ENCODE assay signal across 2 cellular contexts in the genomic region with DNA sequence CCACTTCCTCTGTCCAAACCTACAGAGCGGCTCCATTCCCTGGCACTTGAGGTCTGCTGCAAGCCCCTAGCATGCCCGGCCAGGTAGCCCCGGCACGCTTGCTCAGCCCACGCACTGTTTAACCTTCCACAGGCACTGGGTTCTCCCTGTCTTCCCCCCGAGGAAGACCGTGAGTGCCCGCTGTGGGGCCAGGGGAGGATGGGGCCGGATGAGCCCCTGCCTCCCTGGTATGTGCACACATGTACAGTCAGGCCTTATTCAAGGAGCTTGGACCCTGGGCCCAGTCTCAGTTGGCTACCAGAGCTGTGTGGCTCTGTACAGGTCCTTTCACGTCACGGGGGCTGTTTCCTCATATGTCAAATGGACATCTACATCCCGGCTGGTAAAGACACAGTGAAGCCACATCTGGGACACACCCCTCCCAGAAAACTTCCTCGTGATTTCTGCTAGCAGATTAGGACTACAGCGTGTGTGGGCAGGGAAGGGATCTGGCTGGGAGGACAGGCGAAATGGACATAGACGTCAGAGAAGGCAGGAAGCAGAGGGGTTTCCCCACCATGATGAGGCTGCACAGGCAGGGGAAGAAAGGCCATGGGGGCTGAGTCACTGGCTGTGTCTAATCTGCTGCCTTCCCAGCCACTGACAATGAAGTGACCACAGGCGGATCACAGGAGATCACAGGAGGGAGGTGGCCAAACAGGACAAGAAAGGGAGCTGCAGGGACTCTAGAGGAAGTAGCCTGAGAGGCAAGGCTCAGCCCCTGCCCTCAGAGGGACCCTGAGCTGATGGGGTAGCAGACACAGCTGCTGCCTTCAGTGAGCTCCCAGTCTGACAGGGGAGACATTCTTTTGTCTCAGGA.
TF ChIP-seq lines count a peak whose summit lies in the region.

No MANE protein-coding gene starts in this region.

TF ChIP-seq in endothelial cell of umbilical vein, 7 proteins besides CTCF, POLR2A, EP300 and RAD21 (continued from another document):
- TF ChIP-seq, protein P1, sequence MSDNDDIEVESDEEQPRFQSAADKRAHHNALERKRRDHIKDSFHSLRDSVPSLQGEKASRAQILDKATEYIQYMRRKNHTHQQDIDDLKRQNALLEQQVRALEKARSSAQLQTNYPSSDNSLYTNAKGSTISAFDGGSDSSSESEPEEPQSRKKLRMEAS (IDR thresholded peaks at IDR 0.05; ENCODE audit: insufficient read depth, insufficient read length): no peak
- peak; percentile 80 for TF ChIP-seq FOS (IDR thresholded peaks at IDR 0.05; ENCODE audit: borderline replicate concordance, insufficient read depth, low read length)
- TF ChIP-seq JUN (IDR thresholded peaks at IDR 0.05; ENCODE audit: borderline replicate concordance, insufficient read depth, insufficient read length, low read depth): no peak
TF ChIP-seq in endothelial cell of umbilical vein: peak in this region for 2.

TF ChIP-seq in GM23338, 12 proteins besides CTCF, POLR2A, EP300 and RAD21:
- TF ChIP-seq, protein P2, sequence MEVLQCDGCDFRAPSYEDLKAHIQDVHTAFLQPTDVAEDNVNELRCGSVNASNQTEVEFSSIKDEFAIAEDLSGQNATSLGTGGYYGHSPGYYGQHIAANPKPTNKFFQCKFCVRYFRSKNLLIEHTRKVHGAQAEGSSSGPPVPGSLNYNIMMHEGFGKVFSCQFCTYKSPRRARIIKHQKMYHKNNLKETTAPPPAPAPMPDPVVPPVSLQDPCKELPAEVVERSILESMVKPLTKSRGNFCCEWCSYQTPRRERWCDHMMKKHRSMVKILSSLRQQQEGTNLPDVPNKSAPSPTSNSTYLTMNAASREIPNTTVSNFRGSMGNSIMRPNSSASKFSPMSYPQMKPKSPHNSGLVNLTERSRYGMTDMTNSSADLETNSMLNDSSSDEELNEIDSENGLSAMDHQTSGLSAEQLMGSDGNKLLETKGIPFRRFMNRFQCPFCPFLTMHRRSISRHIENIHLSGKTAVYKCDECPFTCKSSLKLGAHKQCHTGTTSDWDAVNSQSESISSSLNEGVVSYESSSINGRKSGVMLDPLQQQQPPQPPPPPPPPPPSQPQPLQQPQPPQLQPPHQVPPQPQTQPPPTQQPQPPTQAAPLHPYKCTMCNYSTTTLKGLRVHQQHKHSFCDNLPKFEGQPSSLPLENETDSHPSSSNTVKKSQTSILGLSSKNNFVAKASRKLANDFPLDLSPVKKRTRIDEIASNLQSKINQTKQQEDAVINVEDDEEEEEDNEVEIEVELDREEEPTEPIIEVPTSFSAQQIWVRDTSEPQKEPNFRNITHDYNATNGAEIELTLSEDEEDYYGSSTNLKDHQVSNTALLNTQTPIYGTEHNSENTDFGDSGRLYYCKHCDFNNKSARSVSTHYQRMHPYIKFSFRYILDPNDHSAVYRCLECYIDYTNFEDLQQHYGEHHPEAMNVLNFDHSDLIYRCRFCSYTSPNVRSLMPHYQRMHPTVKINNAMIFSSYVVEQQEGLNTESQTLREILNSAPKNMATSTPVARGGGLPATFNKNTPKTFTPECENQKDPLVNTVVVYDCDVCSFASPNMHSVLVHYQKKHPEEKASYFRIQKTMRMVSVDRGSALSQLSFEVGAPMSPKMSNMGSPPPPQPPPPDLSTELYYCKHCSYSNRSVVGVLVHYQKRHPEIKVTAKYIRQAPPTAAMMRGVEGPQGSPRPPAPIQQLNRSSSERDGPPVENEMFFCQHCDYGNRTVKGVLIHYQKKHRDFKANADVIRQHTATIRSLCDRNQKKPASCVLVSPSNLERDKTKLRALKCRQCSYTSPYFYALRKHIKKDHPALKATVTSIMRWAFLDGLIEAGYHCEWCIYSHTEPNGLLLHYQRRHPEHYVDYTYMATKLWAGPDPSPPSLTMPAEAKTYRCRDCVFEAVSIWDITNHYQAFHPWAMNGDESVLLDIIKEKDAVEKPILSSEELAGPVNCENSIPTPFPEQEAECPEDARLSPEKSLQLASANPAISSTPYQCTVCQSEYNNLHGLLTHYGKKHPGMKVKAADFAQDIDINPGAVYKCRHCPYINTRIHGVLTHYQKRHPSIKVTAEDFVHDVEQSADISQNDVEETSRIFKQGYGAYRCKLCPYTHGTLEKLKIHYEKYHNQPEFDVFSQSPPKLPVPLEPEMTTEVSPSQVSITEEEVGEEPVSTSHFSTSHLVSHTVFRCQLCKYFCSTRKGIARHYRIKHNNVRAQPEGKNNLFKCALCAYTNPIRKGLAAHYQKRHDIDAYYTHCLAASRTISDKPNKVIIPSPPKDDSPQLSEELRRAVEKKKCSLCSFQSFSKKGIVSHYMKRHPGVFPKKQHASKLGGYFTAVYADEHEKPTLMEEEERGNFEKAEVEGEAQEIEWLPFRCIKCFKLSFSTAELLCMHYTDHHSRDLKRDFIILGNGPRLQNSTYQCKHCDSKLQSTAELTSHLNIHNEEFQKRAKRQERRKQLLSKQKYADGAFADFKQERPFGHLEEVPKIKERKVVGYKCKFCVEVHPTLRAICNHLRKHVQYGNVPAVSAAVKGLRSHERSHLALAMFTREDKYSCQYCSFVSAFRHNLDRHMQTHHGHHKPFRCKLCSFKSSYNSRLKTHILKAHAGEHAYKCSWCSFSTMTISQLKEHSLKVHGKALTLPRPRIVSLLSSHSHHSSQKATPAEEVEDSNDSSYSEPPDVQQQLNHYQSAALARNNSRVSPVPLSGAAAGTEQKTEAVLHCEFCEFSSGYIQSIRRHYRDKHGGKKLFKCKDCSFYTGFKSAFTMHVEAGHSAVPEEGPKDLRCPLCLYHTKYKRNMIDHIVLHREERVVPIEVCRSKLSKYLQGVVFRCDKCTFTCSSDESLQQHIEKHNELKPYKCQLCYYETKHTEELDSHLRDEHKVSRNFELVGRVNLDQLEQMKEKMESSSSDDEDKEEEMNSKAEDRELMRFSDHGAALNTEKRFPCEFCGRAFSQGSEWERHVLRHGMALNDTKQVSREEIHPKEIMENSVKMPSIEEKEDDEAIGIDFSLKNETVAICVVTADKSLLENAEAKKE (CRISPR knock-in tag; IDR thresholded peaks at IDR 0.05): no peak
- no peak for TF ChIP-seq STAT1 (IDR thresholded peaks at IDR 0.05; ENCODE audit: unreplicated experiment)
TF ChIP-seq in GM23338: peak in this region for 0.
